In genomic region chr20:45946149-45946970, GRCh38 we compare ENCODE assay signal across 9 cellular contexts. TPM values are rescaled to one million over a fixed set of nuclear protein-coding genes. Genes with fewer than 3 reads are reported as not detected.
DNase-seq lines count a peak whose midpoint lies in the region; ATAC-seq, FAIRE-seq and TF ChIP-seq lines count a peak whose summit lies in the region.
"Had no signal": no experiment of that assay in that cellular context is flagged by ENCODE, and none has a peak within 500 bp of the region (broad histone marks: within the 10 kb centered on the region; RNA-seq: fewer than 3 reads in every experiment).

No MANE protein-coding gene starts in this region.

- no peaks in the 10 kb centered on the region for H3K9me3 ChIP-seq in CD4-positive, alpha-beta memory T cell (ENCODE audit: control insufficient read depth in 1 of 2, low read length in 2 of 2)
- H3K9me3 ChIP-seq in pancreas = no peaks in the 10 kb centered on the region

- peak overlapping the region in 4 of 7 donors; percentile 48 to 74 (median 72) for H3K27ac Mint-ChIP-seq in CD4-positive, alpha-beta memory T cell

- peak; percentile 74 to 87 (median 82) for ATAC-seq in pancreas

- no peak for FAIRE-seq in RCC 7860 (lab: Jason Lieb, UNC)
- no peak for FAIRE-seq in pancreas (lab: Jason Lieb, UNC)
- FAIRE-seq: GM18507 had no signal

- 58 to 65% methylated on average over 20 of the region's 20 CpGs for WGBS in pancreas, 2 donors

- peaks cover 41 to 80% of the 10 kb centered on the region in 2 donors for H3K36me3 Mint-ChIP-seq in CD4-positive, alpha-beta memory T cell

- no peaks in the 10 kb centered on the region for H3K27me3 Mint-ChIP-seq in CD4-positive, alpha-beta memory T cell

- intact Hi-C loops in CD4-positive, alpha-beta memory T cell (cut with micrococcal nuclease) = no loop called here
- intact Hi-C loops in pancreas (cut with DNase I) = no loop called here

- no peaks in the 10 kb centered on the region for H3K27me3 ChIP-seq in CD4-positive, alpha-beta memory T cell (ENCODE audit: insufficient read depth, low read length)
- H3K27me3 ChIP-seq in pancreas = no peaks in the 10 kb centered on the region

- no peak overlapping the region for H3K4me3 Mint-ChIP-seq in CD4-positive, alpha-beta memory T cell

- no peak overlapping the region for H3K27ac ChIP-seq in CD4-positive, alpha-beta memory T cell (ENCODE audit: low read depth, low read length)
- H3K27ac ChIP-seq in cingulate gyrus (ENCODE audit: low read depth, low read length) = peak overlapping the region; percentile 29
- H3K27ac ChIP-seq in pancreas = peak overlapping the region; percentile 46 to 80 (median 70)

- peaks cover 2 to 22% (median 14%) of the 10 kb centered on the region in 4 donors for H3K4me1 Mint-ChIP-seq in CD4-positive, alpha-beta memory T cell

- CTCF ChIA-PET in CD4-positive, alpha-beta memory T cell (lab: Charles Lee; ENCODE audit: partially characterized antibody) = interaction anchor here (0.9 kb wide), 1 partner anchor 24 kb away, joined by 3 read pairs; no protein-coding TSS in a partner anchor

- peaks cover 3% of the 10 kb centered on the region for H3K4me1 ChIP-seq in CD4-positive, alpha-beta memory T cell (ENCODE audit: insufficient read depth, low read length)
- peaks cover 18 to 32% (median 26%) of the 10 kb centered on the region in 3 donors for H3K4me1 ChIP-seq in pancreas

- POLR2A ChIA-PET in CD4-positive, alpha-beta memory T cell (lab: Charles Lee; ENCODE audit: partially characterized antibody) = interaction anchor here (1.0 to 13.3 kb wide), 4 partner anchors 10 to 55 kb away, joined by 3 to 175 read pairs (median 100); partner anchors contain the start of genes CTSA, NEURL2, PCIF1 and ZNF335

- no peak overlapping the region for H3K4me3 ChIP-seq in CD4-positive, alpha-beta memory T cell (ENCODE audit: low read length in 2 of 2)
- H3K4me3 ChIP-seq in pancreas = no peak overlapping the region

- H3K9me3 Mint-ChIP-seq in CD4-positive, alpha-beta memory T cell = no peaks in the 10 kb centered on the region

- TF ChIP-seq CTCF in pancreas (IDR thresholded peaks at IDR 0.05) = no peak

- peak in 3 of 5 donors; percentile 21 to 66 (median 30) for DNase-seq in CD4-positive, alpha-beta memory T cell
- DNase-seq in RCC 7860 (ENCODE audit: low spot score) (peak; percentile 62), pancreas (peak in 5 of 6 donors; percentile 80 to 87 (median 84)), NCI-H510A (lab: John Stamatoyannopoulos, UW) (no peak), DMS 273 (lab: John Stamatoyannopoulos, UW; ENCODE audit: unreplicated experiment) (no peak), SW 1271 (lab: John Stamatoyannopoulos, UW) (no peak), dedifferentiated amniotic fluid mesenchymal stem cell (ENCODE audit: extremely low spot score) (no peak)

- peaks cover 71% of the 10 kb centered on the region for H3K36me3 ChIP-seq in CD4-positive, alpha-beta memory T cell (ENCODE audit: insufficient read depth, low read length)
- H3K36me3 ChIP-seq in pancreas = peaks cover 2 to 49% (median 34%) of the 10 kb centered on the region in 3 donors

RNA-seq across cellular contexts. Expression of gene PCIF1, which starts 11.9 kb away (rescaled TPM):
- 10 to 100 TPM; 63.1 to 69.4 TPM for total RNA-seq in CD4-positive, alpha-beta memory T cell
- 10 to 100 TPM; 70.9 to 83.4 TPM for polyA plus RNA-seq in CD4-positive, alpha-beta memory T cell
- total RNA-seq in pancreas = 10 to 100 TPM; 13.3 to 19.2 (median 17.7) TPM
- 10 to 100 TPM; 22.9 to 34.9 TPM for polyA plus RNA-seq in pancreas

RNA-seq across cellular contexts. Expression of gene ZNF335, which starts 25.6 kb away (rescaled TPM):
- 10 to 100 TPM; 62.5 to 63.2 TPM for total RNA-seq in CD4-positive, alpha-beta memory T cell
- 10 to 100 TPM in 1 of 2 donors, 1 to 10 TPM in 1; 6.4 to 16.5 TPM for polyA plus RNA-seq in CD4-positive, alpha-beta memory T cell
- total RNA-seq in pancreas = 10 to 100 TPM in 2 of 6 donors, 1 to 10 TPM in 4; 7.4 to 11.0 (median 7.5) TPM
- polyA plus RNA-seq in pancreas = 10 to 100 TPM; 24.4 to 27.4 TPM

RNA-seq across cellular contexts. Expression of gene PLTP, which starts 34.4 kb away (rescaled TPM):
- total RNA-seq in CD4-positive, alpha-beta memory T cell = under 1 TPM in 1 of 2 experiments, not detected in 1; 0.19 TPM
- polyA plus RNA-seq in CD4-positive, alpha-beta memory T cell = under 1 TPM; 0.29 to 0.69 TPM
- 100 to 1,000 TPM in 2 of 6 donors, 10 to 100 TPM in 4; 70.4 to 158 (median 95.1) TPM for total RNA-seq in pancreas
- polyA plus RNA-seq in pancreas = 10 to 100 TPM; 35.5 to 56.8 TPM

RNA-seq across cellular contexts. Expression of gene CTSA, which starts 55.2 kb away (rescaled TPM):
- total RNA-seq in CD4-positive, alpha-beta memory T cell = 100 to 1,000 TPM; 102 to 103 TPM
- polyA plus RNA-seq in CD4-positive, alpha-beta memory T cell = 100 to 1,000 TPM; 143 to 165 TPM
- 10 to 100 TPM; 27.6 to 97.8 (median 41.5) TPM for total RNA-seq in pancreas
- 100 to 1,000 TPM in 1 of 2 donors, 10 to 100 TPM in 1; 89.3 to 103 TPM for polyA plus RNA-seq in pancreas

RNA-seq across cellular contexts. Expression of gene NEURL2, which starts 55.4 kb away (rescaled TPM):
- 1 to 10 TPM; 5.5 to 5.6 TPM for total RNA-seq in CD4-positive, alpha-beta memory T cell
- under 1 TPM; 0.29 to 0.75 TPM for polyA plus RNA-seq in CD4-positive, alpha-beta memory T cell
- 1 to 10 TPM; 1.6 to 3.8 (median 2.2) TPM for total RNA-seq in pancreas
- polyA plus RNA-seq in pancreas = 1 to 10 TPM; 4.7 to 5.3 TPM

Comparison
In these comparisons a context has a peak if more than half of its experiments do, and no peak if none do; other contexts are left out.
1. DNase-seq: peak in CD4-positive, alpha-beta memory T cell (3 of 5), RCC 7860 (single experiment) and pancreas (5 of 6); none in NCI-H510A (single experiment), DMS 273 (single experiment), SW 1271 (0 of 2) and dedifferentiated amniotic fluid mesenchymal stem cell (single experiment).
2. RNA of gene ZNF335, which starts 25.6 kb away (total RNA-seq): 62.5 to 63.2 TPM in CD4-positive, alpha-beta memory T cell; 7.4 to 11.0 TPM in pancreas; every median in the first group is over 4 times any median in the second.
3. RNA of gene PLTP, which starts 34.4 kb away (total RNA-seq): 70.4 to 158 TPM in pancreas; 0.19 TPM in CD4-positive, alpha-beta memory T cell; every median in the first group is over 10 times any median in the second.